ENCODE assay signal across 17 cellular contexts in the genomic region with DNA sequence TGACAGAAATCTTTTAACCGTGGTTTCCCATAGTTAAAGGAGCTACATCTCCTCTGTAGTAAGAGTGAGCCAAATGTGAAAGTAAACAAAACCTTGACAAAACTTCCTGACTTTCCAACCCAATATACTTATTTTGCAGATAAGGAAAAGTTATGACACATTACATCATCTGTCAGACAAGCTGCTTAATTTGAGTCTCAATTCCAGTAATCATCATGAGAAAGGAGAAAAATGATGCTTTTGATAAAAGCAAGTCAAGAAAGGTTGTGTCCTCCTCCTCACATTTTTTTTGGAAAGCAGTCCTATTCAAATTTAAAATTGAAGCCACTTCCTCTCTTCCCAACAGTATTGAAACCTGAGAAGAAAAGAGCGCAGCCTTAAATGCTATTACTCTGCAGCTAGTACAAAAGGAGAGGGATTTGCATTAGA.
DNase-seq lines count a peak whose midpoint lies in the region; ATAC-seq and TF ChIP-seq lines count a peak whose summit lies in the region.
"Had no signal": no experiment of that assay in that cellular context is flagged by ENCODE, and none has a peak within 500 bp of the region (broad histone marks: within the 10 kb centered on the region; RNA-seq: fewer than 3 reads in every experiment).

No MANE protein-coding gene starts in this region.

- no peaks in the 10 kb centered on the region for H3K27me3 ChIP-seq in ACC112 (ENCODE audit: insufficient read depth, low read length)
- H3K27me3 ChIP-seq: heart right ventricle, thyroid gland had no signal

- DNase-seq in LHCN-M2 (ENCODE audit: low read depth) (peak; percentile 8), iPS-NIHi11 (ENCODE audit: low spot score) (peak; percentile 13), kidney glomerular epithelial cell (lab: John Stamatoyannopoulos, UW) (no peak), substantia nigra (lab: John Stamatoyannopoulos, UW) (no peak)
- no peak for DNase-seq in activated CD4-positive, alpha-beta memory T cell treated with anti-CD3 and anti-CD28 coated beads, Interleukin-2, amount 10 ng/mL, durations not matched to agents 7 days and 5 days
- DNase-seq: activated CD4-positive, alpha-beta memory T cell treated with anti-CD3 and anti-CD28 coated beads for 36 hours; activated effector memory CD4-positive, alpha-beta T cell treated with Interleukin-2 at 50 U/mL for 16 hours; heart right ventricle; NCI-H1092 treated with DMSO at 0.1 percent for 48 hours; NCI-H774; T-helper 9 cell; thyroid gland had no signal

- H3K9me3 Mint-ChIP-seq in brain = no peaks in the 10 kb centered on the region
- peaks cover 13% of the 10 kb centered on the region for H3K9me3 Mint-ChIP-seq in activated CD4-positive, alpha-beta memory T cell treated with anti-CD3 and anti-CD28 coated beads, Interleukin-2, amount 10 ng/mL, durations not matched to agents 7 days and 5 days
- H3K9me3 Mint-ChIP-seq: memory B cell had no signal

- peak overlapping the region in 3 of 5 experiments; percentile 23 to 56 (median 32) for H3K27ac Mint-ChIP-seq in brain
- H3K27ac Mint-ChIP-seq in activated CD4-positive, alpha-beta memory T cell treated with anti-CD3 and anti-CD28 coated beads, Interleukin-2, amount 10 ng/mL, durations not matched to agents 7 days and 5 days = no peak overlapping the region
- H3K27ac Mint-ChIP-seq: activated CD4-positive, alpha-beta memory T cell treated with anti-CD3 and anti-CD28 coated beads for 36 hours; memory B cell; progenitor cell of endocrine pancreas had no signal

- peak overlapping the region; percentile 45 for H3K4me3 ChIP-seq in ACC112 (ENCODE audit: low read depth, low read length)
- H3K4me3 ChIP-seq: heart right ventricle, thyroid gland had no signal

- no peak overlapping the region for H3K27ac ChIP-seq in ACC112 (ENCODE audit: low read depth, low read length)
- H3K27ac ChIP-seq in substantia nigra (ENCODE audit: low read depth, low read length, poor library complexity, severe bottlenecking) = no peak overlapping the region
- H3K27ac ChIP-seq: heart right ventricle, thyroid gland had no signal

- CTCF ChIA-PET in activated CD4-positive, alpha-beta memory T cell treated with anti-CD3 and anti-CD28 coated beads, Interleukin-2, amount 10 ng/mL, durations not matched to agents 7 days and 5 days (lab: Charles Lee) = no interaction called here

- no peak overlapping the region for H2AFZ ChIP-seq in ACC112 (ENCODE audit: low read length, unreplicated experiment)

- H3K4me1 Mint-ChIP-seq in brain = peaks cover 15% of the 10 kb centered on the region
- no peaks in the 10 kb centered on the region for H3K4me1 Mint-ChIP-seq in activated CD4-positive, alpha-beta memory T cell treated with anti-CD3 and anti-CD28 coated beads, Interleukin-2, amount 10 ng/mL, durations not matched to agents 7 days and 5 days
- H3K4me1 Mint-ChIP-seq: memory B cell had no signal

- peaks cover 14% of the 10 kb centered on the region for H3K4me1 ChIP-seq in ACC112 (ENCODE audit: control insufficient read depth, insufficient read depth, low read length, unreplicated experiment)
- H3K4me1 ChIP-seq: heart right ventricle, thyroid gland had no signal

- H3K36me3 ChIP-seq in ACC112 (ENCODE audit: insufficient read depth, low read length) = no peaks in the 10 kb centered on the region
- H3K36me3 ChIP-seq: heart right ventricle, thyroid gland had no signal

- H3K4me3 Mint-ChIP-seq in brain = peak overlapping the region; percentile 49 to 78 (median 54)
- H3K4me3 Mint-ChIP-seq in activated CD4-positive, alpha-beta memory T cell treated with anti-CD3 and anti-CD28 coated beads, Interleukin-2, amount 10 ng/mL, durations not matched to agents 7 days and 5 days = no peak overlapping the region
- H3K4me3 Mint-ChIP-seq: activated CD4-positive, alpha-beta memory T cell treated with anti-CD3 and anti-CD28 coated beads for 36 hours; memory B cell had no signal

- ATAC-seq in HG02884 (IDR thresholded peaks at IDR 0.05; ENCODE audit: unreplicated experiment) = no peak
- ATAC-seq: heart right ventricle had no signal

- H3K27me3 Mint-ChIP-seq in brain = no peaks in the 10 kb centered on the region
- no peaks in the 10 kb centered on the region for H3K27me3 Mint-ChIP-seq in activated CD4-positive, alpha-beta memory T cell treated with anti-CD3 and anti-CD28 coated beads, Interleukin-2, amount 10 ng/mL, durations not matched to agents 7 days and 5 days
- H3K27me3 Mint-ChIP-seq: activated CD4-positive, alpha-beta memory T cell treated with anti-CD3 and anti-CD28 coated beads for 36 hours; memory B cell; progenitor cell of endocrine pancreas had no signal

- POLR2A ChIA-PET in activated CD4-positive, alpha-beta memory T cell treated with anti-CD3 and anti-CD28 coated beads, Interleukin-2, amount 10 ng/mL, durations not matched to agents 7 days and 5 days (lab: Charles Lee) = no interaction called here

- TF ChIP-seq CTCF in brain (conservative IDR thresholded peaks at IDR 0.05) = no peak

- H3K36me3 Mint-ChIP-seq in brain = no peaks in the 10 kb centered on the region
- H3K36me3 Mint-ChIP-seq in activated CD4-positive, alpha-beta memory T cell treated with anti-CD3 and anti-CD28 coated beads, Interleukin-2, amount 10 ng/mL, durations not matched to agents 7 days and 5 days (ENCODE audit: low read depth) = no peaks in the 10 kb centered on the region
- H3K36me3 Mint-ChIP-seq: activated CD4-positive, alpha-beta memory T cell treated with anti-CD3 and anti-CD28 coated beads for 36 hours; memory B cell had no signal

- no peaks in the 10 kb centered on the region for H3K79me2 ChIP-seq in ACC112 (ENCODE audit: control insufficient read depth, insufficient read depth, low read length, unreplicated experiment)

Comparison
In these comparisons a context has a peak if more than half of its experiments do, and no peak if none do; other contexts are left out.
1. DNase-seq: peak in LHCN-M2 (single experiment) and iPS-NIHi11 (single experiment); none in kidney glomerular epithelial cell (single experiment), substantia nigra (0 of 49) and activated CD4-positive, alpha-beta memory T cell treated with anti-CD3 and anti-CD28 coated beads, Interleukin-2, amount 10 ng/mL, durations not matched to agents 7 days and 5 days (single experiment).